In genomic region chr6:139979021-139979721, GRCh38 we compare ENCODE assay signal across 17 cellular contexts.
A peak's percentile ranks its signal among the peaks of the same experiment; 100 is the strongest.
DNase-seq lines count a peak whose midpoint lies in the region; ATAC-seq, FAIRE-seq and TF ChIP-seq lines count a peak whose summit lies in the region.
"Had no signal": no experiment of that assay in that cellular context is flagged by ENCODE, and none has a peak within 500 bp of the region (broad histone marks: within the 10 kb centered on the region; RNA-seq: fewer than 3 reads in every experiment).

No MANE protein-coding gene starts in this region.

- FAIRE-seq in GM12892 (lab: Jason Lieb, UNC), result no peak

- H3K27ac ChIP-seq in muscle layer of colon (ENCODE audit: low read depth, low read length) (peak overlapping the region; percentile 27), body of pancreas (peak overlapping the region in 1 of 4 donors; percentile 74)
- H3K27ac ChIP-seq: spleen had no signal

- ATAC-seq in Right ventricle myocardium inferior (peak; percentile 27), body of pancreas (no peak)
- ATAC-seq: naive thymus-derived CD8-positive, alpha-beta T cell had no signal

- TF ChIP-seq CTCF in fibroblast of pulmonary artery (IDR thresholded peaks at IDR 0.05; ENCODE audit: low read length, missing control alignments) (no peak), body of pancreas (IDR thresholded peaks at IDR 0.05) (no peak)

- H3K9me3 ChIP-seq in muscle layer of colon (ENCODE audit: low read length) (no peaks in the 10 kb centered on the region), body of pancreas (no peaks in the 10 kb centered on the region), MG63 (no peaks in the 10 kb centered on the region)
- H3K9me3 ChIP-seq: spleen had no signal

- intact Hi-C loops in Right ventricle myocardium inferior (cut with DNase I) (loop anchor here (2.0 to 5.0 kb wide), 2 partner anchors 97 to 100 kb away; no protein-coding TSS in a partner anchor), cardiac septum (cut with DNase I) (loop anchor here (5.0 kb wide), 2 partner anchors 97 to 607 kb away; partner anchors contain the start of gene CITED2), body of pancreas (cut with DNase I) (no loop called here)

- H3K4me1 ChIP-seq in muscle layer of colon (ENCODE audit: insufficient read depth, low read length), result peaks cover 35% of the 10 kb centered on the region
- H3K4me1 ChIP-seq in body of pancreas, result peaks cover 29% of the 10 kb centered on the region

- H3K27me3 ChIP-seq in muscle layer of colon (ENCODE audit: control insufficient read depth in 1 of 2, insufficient read depth in 2 of 2, low read length in 2 of 2) (no peaks in the 10 kb centered on the region), body of pancreas (no peaks in the 10 kb centered on the region), MG63 (no peaks in the 10 kb centered on the region)
- H3K27me3 ChIP-seq: spleen had no signal

- TF ChIP-seq POLR2A in body of pancreas (IDR thresholded peaks at IDR 0.05) (no peak), GM12892 (IDR thresholded peaks at IDR 0.05; ENCODE audit: low read depth, low read length) (no peak)

- H3K36me3 ChIP-seq in muscle layer of colon (ENCODE audit: insufficient read depth, low read length), result no peaks in the 10 kb centered on the region
- H3K36me3 ChIP-seq in body of pancreas (replicated peaks in 1 of 2; ENCODE audit: insufficient read depth in 1 of 2, low read depth in 2 of 2), result no peaks in the 10 kb centered on the region
- H3K36me3 ChIP-seq in MG63, result no peaks in the 10 kb centered on the region
- H3K36me3 ChIP-seq: spleen had no signal

- no peak overlapping the region for H3K4me3 ChIP-seq in fibroblast of pulmonary artery (replicated peaks; ENCODE audit: low read depth, low read length)
- no peak overlapping the region for H3K4me3 ChIP-seq in muscle layer of colon (ENCODE audit: low read depth in 1 of 2, low read length in 2 of 2)
- no peak overlapping the region for H3K4me3 ChIP-seq in body of pancreas
- no peak overlapping the region for H3K4me3 ChIP-seq in MG63
- H3K4me3 ChIP-seq: spleen had no signal

- peak; percentile 62 for DNase-seq in Right ventricle myocardium inferior (ENCODE audit: missing footprints)
- no peak for DNase-seq in cardiac septum (ENCODE audit: low spot score)
- DNase-seq in fibroblast of pulmonary artery (ENCODE audit: low read depth), result peak; percentile 29
- DNase-seq in body of pancreas, result no peak
- DNase-seq in MG63, result no peak
- DNase-seq in GM12892 (ENCODE audit: insufficient read length), result no peak
- no peak for DNase-seq in SW 1271 (lab: John Stamatoyannopoulos, UW)
- DNase-seq: activated CD4-positive, alpha-beta memory T cell treated with anti-CD3 and anti-CD28 coated beads, Interleukin-2, amount 10 ng/mL, durations not matched to agents 7 days and 5 days; activated effector memory CD4-positive, alpha-beta T cell treated with Interleukin-2 at 50 U/mL for 16 hours; caudate nucleus; immature natural killer cell; naive thymus-derived CD8-positive, alpha-beta T cell; NCI-H1694; NCI-H748 treated with DMSO at 0.1 percent for 48 hours; RPMI8226; spleen had no signal

- WGBS in body of pancreas, 2 donors, result 93 to 95% methylated on average over 7 of the region's 7 CpGs

- H3K9ac ChIP-seq in muscle layer of colon (ENCODE audit: low read length), result no peak overlapping the region

Comparison
In these comparisons a context has a peak if more than half of its experiments do, and no peak if none do; other contexts are left out.
1. DNase-seq: peak in Right ventricle myocardium inferior (single experiment) and fibroblast of pulmonary artery (single experiment); none in cardiac septum (single experiment), body of pancreas (0 of 4), MG63 (single experiment), GM12892 (single experiment) and SW 1271 (0 of 2).